ENCODE assay signal across 29 cellular contexts in genomic region chr1:245142976-245143375, GRCh38. TPM values are rescaled to one million over a fixed set of nuclear protein-coding genes. Genes with fewer than 3 reads are reported as not detected.
"Had no signal": no experiment of that assay in that cellular context is flagged by ENCODE, and none has a peak within 500 bp of the region (broad histone marks: within the 10 kb centered on the region; RNA-seq: fewer than 3 reads in every experiment).

No MANE protein-coding gene starts in this region.

- H3K4me3 Mint-ChIP-seq: activated CD4-positive, alpha-beta memory T cell treated with anti-CD3 and anti-CD28 coated beads, Interleukin-2, amount 10 ng/mL, durations not matched to agents 7 days and 5 days; activated CD8-positive, alpha-beta memory T cell treated with anti-CD3 and anti-CD28 coated beads, Interleukin-2, amount 10 ng/mL, durations not matched to agents 7 days and 5 days; activated T-helper 17 cell treated with anti-CD3 and anti-CD28 coated beads, Interleukin-2, amount 50 U/mL, for 72 hours had no signal

- H3K9me3 ChIP-seq: SJCRH30 had no signal

- H3K9me3 Mint-ChIP-seq: activated CD4-positive, alpha-beta memory T cell treated with anti-CD3 and anti-CD28 coated beads, Interleukin-2, amount 10 ng/mL, durations not matched to agents 7 days and 5 days; activated T-helper 17 cell treated with anti-CD3 and anti-CD28 coated beads, Interleukin-2, amount 50 U/mL, for 72 hours had no signal

- ATAC-seq: activated CD8-positive, alpha-beta memory T cell treated with anti-CD3 and anti-CD28 coated beads, Interleukin-2, amount 10 ng/mL, durations not matched to agents 7 days and 5 days; activated T-helper 17 cell treated with anti-CD3 and anti-CD28 coated beads, Interleukin-2, amount 50 U/mL, for 72 hours had no signal

- H3K36me3 ChIP-seq: brain microvascular endothelial cell, SJCRH30, WERI-Rb-1 had no signal

- H3K4me1 Mint-ChIP-seq: activated CD4-positive, alpha-beta memory T cell treated with anti-CD3 and anti-CD28 coated beads, Interleukin-2, amount 10 ng/mL, durations not matched to agents 7 days and 5 days; activated CD8-positive, alpha-beta memory T cell treated with anti-CD3 and anti-CD28 coated beads, Interleukin-2, amount 10 ng/mL, durations not matched to agents 7 days and 5 days; activated T-helper 17 cell treated with anti-CD3 and anti-CD28 coated beads, Interleukin-2, amount 50 U/mL, for 72 hours had no signal

- H3K27ac Mint-ChIP-seq: activated CD4-positive, alpha-beta memory T cell treated with anti-CD3 and anti-CD28 coated beads, Interleukin-2, amount 10 ng/mL, durations not matched to agents 7 days and 5 days; activated CD8-positive, alpha-beta memory T cell treated with anti-CD3 and anti-CD28 coated beads, Interleukin-2, amount 10 ng/mL, durations not matched to agents 7 days and 5 days; activated T-helper 17 cell treated with anti-CD3 and anti-CD28 coated beads, Interleukin-2, amount 50 U/mL, for 72 hours had no signal

- H3K27me3 ChIP-seq: brain microvascular endothelial cell, SJCRH30 had no signal

- H3K36me3 Mint-ChIP-seq: activated CD8-positive, alpha-beta memory T cell treated with anti-CD3 and anti-CD28 coated beads, Interleukin-2, amount 10 ng/mL, durations not matched to agents 7 days and 5 days had no signal

- H3K4me1 ChIP-seq: SJCRH30 had no signal

- H3K27ac ChIP-seq: brain microvascular endothelial cell, SJCRH30, SK-N-MC, WERI-Rb-1 had no signal

- H3K4me3 ChIP-seq: SJCRH30, SK-N-MC had no signal

- DNase-seq: activated CD4-positive, alpha-beta memory T cell treated with anti-CD3 and anti-CD28 coated beads, Interleukin-2, amount 10 ng/mL, durations not matched to agents 7 days and 5 days; activated CD4-positive, alpha-beta T cell treated with anti-CD3 and anti-CD28 coated beads for 1 hour; activated CD4-positive, alpha-beta T cell treated with anti-CD3 and anti-CD28 coated beads for 48 hours; activated CD4-positive, CD25-positive, alpha-beta regulatory T cell; activated CD8-positive, alpha-beta memory T cell treated with anti-CD3 and anti-CD28 coated beads for 24 hours; activated CD8-positive, alpha-beta memory T cell treated with anti-CD3 and anti-CD28 coated beads, Interleukin-2, amount 10 ng/mL, durations not matched to agents 7 days and 5 days; activated effector memory CD4-positive, alpha-beta T cell treated with anti-CD3 and anti-CD28 coated beads, Interleukin-2, amount 50 U/mL, for 16 hours; activated naive CD4-positive, alpha-beta T cell; activated naive CD4-positive, alpha-beta T cell treated with anti-CD3 and anti-CD28 coated beads, Interleukin-2, amount 50 U/mL, for 16 hours; activated T-cell treated with anti-CD3 and anti-CD28 coated beads, Interleukin-2, amount 50 U/mL, for 48 hours; amniotic stem cell; aorta; brain microvascular endothelial cell; Karpas-422; KBM-7; NCI-H1105; NCI-H1436; NCI-H1694; NCI-H1930; NCI-H2081 treated with DMSO at 0.1 percent for 48 hours; NCI-H345; NCI-H524 treated with DMSO at 0.1 percent for 48 hours; SHP77; SJCRH30; T1000; WERI-Rb-1 had no signal

RNA-seq across cellular contexts. Expression of gene KIF26B, which starts 11.8 kb away (rescaled TPM):
- total RNA-seq: activated CD4-positive, alpha-beta memory T cell treated with anti-CD3 and anti-CD28 coated beads, Interleukin-2, amount 10 ng/mL, durations not matched to agents 7 days and 5 days; activated T-helper 17 cell treated with anti-CD3 and anti-CD28 coated beads, Interleukin-2, amount 50 U/mL, for 72 hours; T-helper 1 cell treated with Interleukin-12 subunit alpha and Interleukin-12 subunit beta and Interleukin-4 antibody, amounts not matched to agents 30 ng/mL and 1 ng/mL, for 36 hours had no signal
